Comparison of ENCODE assay signal across 21 cellular contexts in the genomic region with DNA sequence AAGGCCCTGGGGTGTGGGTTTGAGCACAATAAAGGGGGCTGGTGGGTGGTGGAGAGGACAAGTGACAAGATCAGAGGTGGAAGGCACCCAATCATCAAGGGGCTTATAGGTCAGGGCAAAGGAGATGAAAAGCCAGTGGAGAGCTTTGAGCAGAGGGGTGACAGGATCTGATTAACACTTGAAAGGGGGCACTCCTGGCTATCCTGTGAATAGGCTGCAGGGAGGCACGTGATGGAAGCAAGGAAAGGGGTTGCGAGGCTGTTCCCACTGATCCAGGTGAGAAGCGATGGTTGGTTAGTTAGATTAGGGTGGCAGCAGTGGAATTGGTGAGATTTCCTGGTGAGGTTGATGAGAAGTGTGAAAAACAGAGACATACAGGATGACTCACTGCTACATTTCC.
DNase-seq lines count a peak whose midpoint lies in the region; ATAC-seq, FAIRE-seq and TF ChIP-seq lines count a peak whose summit lies in the region.
"Had no signal": no experiment of that assay in that cellular context is flagged by ENCODE, and none has a peak within 500 bp of the region (broad histone marks: within the 10 kb centered on the region; RNA-seq: fewer than 3 reads in every experiment).

No MANE protein-coding gene starts in this region.

- no peaks in the 10 kb centered on the region for H3K9me3 ChIP-seq in trophoblast cell (ENCODE audit: insufficient read depth, low read depth, low read length)
- H3K9me3 ChIP-seq in PC-9 (ENCODE audit: insufficient read depth, low read depth), result no peaks in the 10 kb centered on the region
- H3K9me3 ChIP-seq: BLaER1 had no signal

- FAIRE-seq in bronchial epithelial cell (lab: Jason Lieb, UNC), result no peak
- FAIRE-seq: GM12892, GM18507, HTR-8/SVneo had no signal

- ATAC-seq in GM23338, result peak; percentile 68
- ATAC-seq in activated naive CD8-positive, alpha-beta T cell treated with anti-CD3 and anti-CD28 coated beads, Interleukin-2, amount 50 U/mL, for 24 hours, result no peak
- no peak for ATAC-seq in HG03571 (IDR thresholded peaks at IDR 0.05; ENCODE audit: unreplicated experiment)

- H4K91ac ChIP-seq in trophoblast cell (ENCODE audit: low read depth, low read length), result no peak overlapping the region

- no peak overlapping the region for H2BK5ac ChIP-seq in trophoblast cell (ENCODE audit: low read depth, low read length, poor library complexity)

- H4K8ac ChIP-seq in trophoblast cell (ENCODE audit: low read depth, low read length), result no peak overlapping the region

- peaks cover 8% of the 10 kb centered on the region for H3K4me1 Mint-ChIP-seq in GM23338
- no peaks in the 10 kb centered on the region for H3K4me1 Mint-ChIP-seq in activated naive CD8-positive, alpha-beta T cell treated with anti-CD3 and anti-CD28 coated beads, Interleukin-2, amount 50 U/mL, for 24 hours
- H3K4me1 Mint-ChIP-seq: CD14-positive monocyte; CD4-positive, alpha-beta memory T cell; IgD-negative memory B cell had no signal

- no peak overlapping the region for H3K27ac Mint-ChIP-seq in GM23338
- H3K27ac Mint-ChIP-seq in activated naive CD8-positive, alpha-beta T cell treated with anti-CD3 and anti-CD28 coated beads, Interleukin-2, amount 50 U/mL, for 24 hours, result no peak overlapping the region
- H3K27ac Mint-ChIP-seq: CD14-positive monocyte; CD4-positive, alpha-beta memory T cell; IgD-negative memory B cell had no signal

- H3F3A ChIP-seq in GM23338 (replicated peaks; ENCODE audit: low read depth), result no peaks in the 10 kb centered on the region
- H3F3A ChIP-seq in PC-9 (ENCODE audit: insufficient read depth, low read depth), result no peaks in the 10 kb centered on the region

- H3K27me3 Mint-ChIP-seq in GM23338 (ENCODE audit: insufficient read depth, low read depth, poor library complexity), result no peaks in the 10 kb centered on the region
- H3K27me3 Mint-ChIP-seq in activated naive CD8-positive, alpha-beta T cell treated with anti-CD3 and anti-CD28 coated beads, Interleukin-2, amount 50 U/mL, for 24 hours, result peaks cover 4% of the 10 kb centered on the region

- peak overlapping the region; percentile 25 for H3K18ac ChIP-seq in trophoblast cell (ENCODE audit: low read length)

- no peaks in the 10 kb centered on the region for H3K79me1 ChIP-seq in trophoblast cell (ENCODE audit: low read length)

- no peak for TF ChIP-seq CTCF in GM23338 (conservative IDR thresholded peaks at IDR 0.05; ENCODE audit: low read depth in 2 of 2)
- no peak for TF ChIP-seq CTCF in bronchial epithelial cell (IDR thresholded peaks at IDR 0.05; ENCODE audit: insufficient read depth, low read length, severe bottlenecking)
- no peak for TF ChIP-seq CTCF in epithelial cell of esophagus (IDR thresholded peaks at IDR 0.05; ENCODE audit: insufficient read depth, low read depth, low read length, missing control alignments)
- no peak for TF ChIP-seq CTCF in PC-9 (conservative IDR thresholded peaks at IDR 0.05)

- H3K36me3 Mint-ChIP-seq in GM23338 (ENCODE audit: low read depth), result no peaks in the 10 kb centered on the region
- no peaks in the 10 kb centered on the region for H3K36me3 Mint-ChIP-seq in activated naive CD8-positive, alpha-beta T cell treated with anti-CD3 and anti-CD28 coated beads, Interleukin-2, amount 50 U/mL, for 24 hours (ENCODE audit: low read depth)
- H3K36me3 Mint-ChIP-seq: CD4-positive, alpha-beta memory T cell; IgD-negative memory B cell had no signal

- H2AK5ac ChIP-seq in trophoblast cell (ENCODE audit: low read length), result no peak overlapping the region

- DNase-seq in GM23338 (ENCODE audit: low spot score), result no peak
- peak; percentile 2 for DNase-seq in bronchial epithelial cell (ENCODE audit: low read depth)
- DNase-seq in epithelial cell of esophagus (ENCODE audit: low read depth), result peak; percentile 16
- DNase-seq in trophoblast cell, result no peak
- no peak for DNase-seq in T1000 (lab: John Stamatoyannopoulos, UW)
- no peak for DNase-seq in activated naive CD8-positive, alpha-beta T cell treated with anti-CD3 and anti-CD28 coated beads, Interleukin-2, amount 50 U/mL, for 24 hours
- DNase-seq in PC-9, result no peak
- DNase-seq: 8988T; CD4-positive, alpha-beta memory T cell; DMS153; DMS79; GDM1; GOT3; HCEC 1CT had no signal

- CTCF ChIA-PET in PC-9 (lab: Charles Lee), result no interaction called here

- H4K12ac ChIP-seq in trophoblast cell (ENCODE audit: low read depth, low read length), result no peak overlapping the region

- H3K9ac ChIP-seq in trophoblast cell (ENCODE audit: low read length), result no peak overlapping the region
- H3K9ac ChIP-seq: BLaER1 had no signal

- H3K27me3 ChIP-seq in GM23338 (ENCODE audit: insufficient read depth), result no peaks in the 10 kb centered on the region
- H3K27me3 ChIP-seq in bronchial epithelial cell (ENCODE audit: control insufficient read depth, insufficient read depth, low read length), result no peaks in the 10 kb centered on the region
- H3K27me3 ChIP-seq in trophoblast cell (ENCODE audit: insufficient read depth, low read length), result no peaks in the 10 kb centered on the region
- H3K27me3 ChIP-seq in PC-9 (ENCODE audit: insufficient read depth, low read depth), result no peaks in the 10 kb centered on the region
- H3K27me3 ChIP-seq: BLaER1 had no signal

- 0 out of 2 replicates have a peak, but pooled peaks cover 6% of the 10 kb centered on the region for H3K4me1 ChIP-seq in GM23338 (ENCODE audit: insufficient read depth)
- peaks cover 0 to 2% of the 10 kb centered on the region in 2 experiments for H3K4me1 ChIP-seq in trophoblast cell (ENCODE audit: control insufficient read depth in 1 of 2, insufficient read depth in 2 of 2, low read length in 2 of 2)
- H3K4me1 ChIP-seq in PC-9 (replicated peaks; ENCODE audit: insufficient read depth), result no peaks in the 10 kb centered on the region
- H3K4me1 ChIP-seq: BLaER1 had no signal

- H2BK12ac ChIP-seq in trophoblast cell (ENCODE audit: low read length), result no peak overlapping the region

- no peak overlapping the region for H2BK120ac ChIP-seq in trophoblast cell (ENCODE audit: insufficient read depth, low read length, poor library complexity)

- H4K20me1 ChIP-seq in GM23338 (replicated peaks; ENCODE audit: insufficient read depth) (no peaks in the 10 kb centered on the region), PC-9 (ENCODE audit: insufficient read depth) (no peaks in the 10 kb centered on the region)
- H4K20me1 ChIP-seq: BLaER1 had no signal

- BruUV-seq in PC-9 (replicated peaks; lab: Mats Ljungman, UMichigan), result no TSS peak

- H2AFZ ChIP-seq in GM23338 (no peak overlapping the region), trophoblast cell (ENCODE audit: insufficient read depth, low read length, poor library complexity) (no peak overlapping the region), PC-9 (no peak overlapping the region)

- intact Hi-C loops in PC-9 (cut with micrococcal nuclease; ENCODE audit: unreplicated experiment), result no loop called here

- H3K4me3 ChIP-seq in GM23338, result no peak overlapping the region
- H3K4me3 ChIP-seq in bronchial epithelial cell (ENCODE audit: low read depth, low read length), result no peak overlapping the region
- no peak overlapping the region for H3K4me3 ChIP-seq in epithelial cell of esophagus (ENCODE audit: low read length)
- H3K4me3 ChIP-seq in trophoblast cell (ENCODE audit: low read depth, low read length), result no peak overlapping the region
- no peak overlapping the region for H3K4me3 ChIP-seq in PC-9
- H3K4me3 ChIP-seq: BLaER1 had no signal

- H3K79me2 ChIP-seq in GM23338 (replicated peaks; ENCODE audit: insufficient read depth), result no peaks in the 10 kb centered on the region
- no peaks in the 10 kb centered on the region for H3K79me2 ChIP-seq in trophoblast cell (ENCODE audit: control insufficient read depth, insufficient read depth, low read length, poor library complexity)
- H3K79me2 ChIP-seq in PC-9 (ENCODE audit: low read depth), result no peaks in the 10 kb centered on the region

- H3K14ac ChIP-seq in trophoblast cell (ENCODE audit: low read length), result no peak overlapping the region

- no peak overlapping the region for H3K27ac ChIP-seq in GM23338 (ENCODE audit: low read depth)
- H3K27ac ChIP-seq in trophoblast cell (ENCODE audit: low read depth, low read length), result no peak overlapping the region
- no peak overlapping the region for H3K27ac ChIP-seq in PC-9
- H3K27ac ChIP-seq: BLaER1 had no signal

- H3K9me2 ChIP-seq in GM23338 (ENCODE audit: insufficient read depth) (peaks cover 6% of the 10 kb centered on the region; the same call in 1 of the 2 replicates), PC-9 (ENCODE audit: insufficient read depth) (no peaks in the 10 kb centered on the region)

- H3K4ac ChIP-seq in trophoblast cell (ENCODE audit: low read depth, low read length), result no peak overlapping the region

- POLR2A ChIA-PET in PC-9 (lab: Charles Lee; ENCODE audit: unreplicated experiment), result no interaction called here

- no peak overlapping the region for H3K4me2 ChIP-seq in GM23338
- H3K4me2 ChIP-seq in trophoblast cell (ENCODE audit: low read length), result no peak overlapping the region
- H3K4me2 ChIP-seq in PC-9, result no peak overlapping the region
- H3K4me2 ChIP-seq: BLaER1 had no signal

- H3K9me3 Mint-ChIP-seq in GM23338, result no peaks in the 10 kb centered on the region
- no peaks in the 10 kb centered on the region for H3K9me3 Mint-ChIP-seq in activated naive CD8-positive, alpha-beta T cell treated with anti-CD3 and anti-CD28 coated beads, Interleukin-2, amount 50 U/mL, for 24 hours
- H3K9me3 Mint-ChIP-seq: CD14-positive monocyte; CD4-positive, alpha-beta memory T cell; IgD-negative memory B cell had no signal

- H3K23ac ChIP-seq in trophoblast cell (ENCODE audit: low read length), result peak overlapping the region; percentile 11

- no CpG with 5 or more reads among the region's 3 CpGs for WGBS in trophoblast cell (ENCODE audit: extremely low coverage, insufficient coverage, insufficient read length)

- H3K36me3 ChIP-seq in GM23338 (ENCODE audit: insufficient read depth), result no peaks in the 10 kb centered on the region
- peaks cover 14% of the 10 kb centered on the region for H3K36me3 ChIP-seq in bronchial epithelial cell (ENCODE audit: control insufficient read depth, insufficient read depth, low read length)
- H3K36me3 ChIP-seq in trophoblast cell (ENCODE audit: control insufficient read depth in 1 of 2, insufficient read depth in 2 of 2, low read length in 2 of 2), result peaks cover 29 to 66% of the 10 kb centered on the region in 2 experiments
- H3K36me3 ChIP-seq in PC-9 (ENCODE audit: low read depth), result no peaks in the 10 kb centered on the region
- H3K36me3 ChIP-seq: BLaER1 had no signal

- no peak overlapping the region for H3K4me3 Mint-ChIP-seq in GM23338
- no peak overlapping the region for H3K4me3 Mint-ChIP-seq in activated naive CD8-positive, alpha-beta T cell treated with anti-CD3 and anti-CD28 coated beads, Interleukin-2, amount 50 U/mL, for 24 hours
- H3K4me3 Mint-ChIP-seq: CD14-positive monocyte; CD4-positive, alpha-beta memory T cell; IgD-negative memory B cell had no signal

TF ChIP-seq in GM23338, 12 proteins besides CTCF, POLR2A, EP300 and RAD21:
- TF ChIP-seq CREB1 (CRISPR knock-in tag; IDR thresholded peaks at IDR 0.05; ENCODE audit: low read depth), result no peak
- no peak for TF ChIP-seq EZH2phosphoT487 (IDR thresholded peaks at IDR 0.05; ENCODE audit: unreplicated experiment)
- TF ChIP-seq JUNB (IDR thresholded peaks at IDR 0.05; ENCODE audit: unreplicated experiment), result no peak
- TF ChIP-seq EZH2 (IDR thresholded peaks at IDR 0.05; ENCODE audit: low read depth, unreplicated experiment), result no peak
- no peak for TF ChIP-seq STAT1 (IDR thresholded peaks at IDR 0.05; ENCODE audit: unreplicated experiment)

Comparison
In these comparisons a context has a peak if more than half of its experiments do, and no peak if none do; other contexts are left out.
1. DNase-seq: peak in bronchial epithelial cell (single experiment) and epithelial cell of esophagus (single experiment); none in GM23338 (single experiment), trophoblast cell (0 of 2), T1000 (single experiment), activated naive CD8-positive, alpha-beta T cell treated with anti-CD3 and anti-CD28 coated beads, Interleukin-2, amount 50 U/mL, for 24 hours (single experiment) and PC-9 (0 of 2).